ENCODE assay signal across 1 cellular context in genomic region chr11:65278351-65278750, GRCh38.
TF ChIP-seq lines count a peak whose summit lies in the region.

No MANE protein-coding gene starts in this region.

TF ChIP-seq in IMR-90, 13 proteins besides CTCF, POLR2A, EP300 and RAD21:
- no peak for TF ChIP-seq RCOR1 (IDR thresholded peaks at IDR 0.05; ENCODE audit: insufficient replicate concordance, low read length)
